In the genomic region with DNA sequence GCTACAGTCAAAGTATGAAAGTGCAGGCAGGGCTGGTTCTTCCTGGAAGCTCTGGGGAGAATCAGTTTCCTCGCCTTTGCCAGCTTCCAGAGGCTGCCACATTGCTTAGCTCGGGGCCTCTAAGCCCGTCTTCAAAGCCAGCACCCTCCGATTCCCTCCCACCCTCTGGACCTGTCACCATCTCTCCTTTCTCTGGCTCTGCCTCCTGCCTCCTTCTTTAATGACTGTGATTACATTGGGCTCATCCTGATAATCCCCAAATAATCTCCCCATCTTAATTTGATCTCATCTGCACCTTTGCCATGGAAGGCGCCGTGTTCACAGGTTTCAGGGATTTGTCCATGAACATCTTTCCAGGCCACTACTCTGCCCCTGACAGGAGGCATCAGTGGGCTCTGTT, we compare ENCODE assay signal across 28 cellular contexts. TPM values are rescaled to one million over a fixed set of nuclear protein-coding genes. Genes with fewer than 3 reads are reported as not detected.
DNase-seq lines count a peak whose midpoint lies in the region; ATAC-seq and TF ChIP-seq lines count a peak whose summit lies in the region.
"Had no signal": no experiment of that assay in that cellular context is flagged by ENCODE, and none has a peak within 500 bp of the region (broad histone marks: within the 10 kb centered on the region; RNA-seq: fewer than 3 reads in every experiment).

No MANE protein-coding gene starts in this region.

- no peaks in the 10 kb centered on the region for H3K27me3 Mint-ChIP-seq in activated CD8-positive, alpha-beta T cell treated with anti-CD3 and anti-CD28 coated beads, Interleukin-2, amount 10 ng/mL, durations not matched to agents 7 days and 5 days (ENCODE audit: low read depth)
- H3K27me3 Mint-ChIP-seq in activated CD8-positive, alpha-beta T cell treated with anti-CD3 and anti-CD28 coated beads for 36 hours: no peaks in the 10 kb centered on the region
- H3K27me3 Mint-ChIP-seq in brain: peaks cover 6% of the 10 kb centered on the region
- H3K27me3 Mint-ChIP-seq: CD4-positive, alpha-beta T cell had no signal

- H3K4me3 Mint-ChIP-seq in activated CD8-positive, alpha-beta T cell treated with anti-CD3 and anti-CD28 coated beads, Interleukin-2, amount 10 ng/mL, durations not matched to agents 7 days and 5 days: no peak overlapping the region
- H3K4me3 Mint-ChIP-seq in activated CD8-positive, alpha-beta T cell treated with anti-CD3 and anti-CD28 coated beads for 36 hours: no peak overlapping the region
- no peak overlapping the region for H3K4me3 Mint-ChIP-seq in brain
- H3K4me3 Mint-ChIP-seq: CD4-positive, alpha-beta T cell; HFFc6 had no signal

- no peaks in the 10 kb centered on the region for H3K36me3 ChIP-seq in osteoblast (ENCODE audit: insufficient read depth, low read length)
- H3K36me3 ChIP-seq in uterus: no peaks in the 10 kb centered on the region
- H3K36me3 ChIP-seq: HAP-1 had no signal

- no peak overlapping the region for H3K27ac ChIP-seq in osteoblast (ENCODE audit: low read depth, low read length)
- H3K27ac ChIP-seq in uterus: no peak overlapping the region

- H3K9me3 ChIP-seq in osteoblast (ENCODE audit: low read depth, low read length) (no peaks in the 10 kb centered on the region), uterus (no peaks in the 10 kb centered on the region)
- H3K9me3 ChIP-seq: BLaER1 treated with 17β-estradiol and CSF1 and Interleukin-3, amounts not matched to agents 10 nM and 100 nM; HAP-1 had no signal

- no peaks in the 10 kb centered on the region for H4K20me1 ChIP-seq in osteoblast (ENCODE audit: insufficient read depth, low read length)

- H3K4me3 ChIP-seq in osteoblast (ENCODE audit: insufficient read depth, low read length) (no peak overlapping the region), uterus (no peak overlapping the region)
- H3K4me3 ChIP-seq: BLaER1 treated with 17β-estradiol and CSF1 and Interleukin-3, amounts not matched to agents 10 nM and 100 nM; GM12878; HAP-1 had no signal

- CTCF ChIA-PET in activated CD8-positive, alpha-beta T cell treated with anti-CD3 and anti-CD28 coated beads, Interleukin-2, amount 10 ng/mL, durations not matched to agents 7 days and 5 days (lab: Charles Lee): no interaction called here
- CTCF ChIA-PET in activated CD8-positive, alpha-beta T cell treated with anti-CD3 and anti-CD28 coated beads for 36 hours (lab: Charles Lee): no interaction called here

- no peak for TF ChIP-seq CTCF in activated CD8-positive, alpha-beta T cell treated with anti-CD3 and anti-CD28 coated beads for 36 hours (IDR thresholded peaks at IDR 0.05)
- no peak for TF ChIP-seq CTCF in brain (conservative IDR thresholded peaks at IDR 0.05)
- no peak for TF ChIP-seq CTCF in osteoblast (IDR thresholded peaks at IDR 0.05; ENCODE audit: extremely low read depth, low read depth, low read length)
- no peak for TF ChIP-seq CTCF in uterus (IDR thresholded peaks at IDR 0.05)

- TF ChIP-seq POLR2A in uterus (IDR thresholded peaks at IDR 0.05): no peak

- peak overlapping the region; percentile 4 for H3K27ac Mint-ChIP-seq in activated CD8-positive, alpha-beta T cell treated with anti-CD3 and anti-CD28 coated beads, Interleukin-2, amount 10 ng/mL, durations not matched to agents 7 days and 5 days
- no peak overlapping the region for H3K27ac Mint-ChIP-seq in activated CD8-positive, alpha-beta T cell treated with anti-CD3 and anti-CD28 coated beads for 36 hours
- peak overlapping the region in 3 of 5 experiments; percentile 2 to 43 (median 13) for H3K27ac Mint-ChIP-seq in brain
- H3K27ac Mint-ChIP-seq: CD4-positive, alpha-beta T cell; HFFc6 had no signal

- no peak for DNase-seq in activated CD8-positive, alpha-beta T cell treated with anti-CD3 and anti-CD28 coated beads, Interleukin-2, amount 10 ng/mL, durations not matched to agents 7 days and 5 days
- no peak for DNase-seq in activated CD8-positive, alpha-beta T cell treated with anti-CD3 and anti-CD28 coated beads for 36 hours
- DNase-seq in osteoblast (ENCODE audit: insufficient read length, low spot score, missing footprints) (peak; percentile 14), hypothalamus (lab: John Stamatoyannopoulos, UW) (no peak), uterus (no peak), MV-4-11 (lab: John Stamatoyannopoulos, UW) (no peak)
- DNase-seq: CD4-positive, alpha-beta T cell; COR-L47; DMS 273 treated with DMSO at 0.1 percent for 48 hours; DMS79; EL; GDM1; GOT3; HFFc6; KBM-7; NCI-H1417; NCI-H1694; NCI-H2081; NCI-H2171; NCI-H226; NCI-H510A; NCI-H774; RPMI8226; SHP77 had no signal

- H3K4me1 Mint-ChIP-seq in activated CD8-positive, alpha-beta T cell treated with anti-CD3 and anti-CD28 coated beads, Interleukin-2, amount 10 ng/mL, durations not matched to agents 7 days and 5 days (ENCODE audit: low read depth): peaks cover 6% of the 10 kb centered on the region
- H3K4me1 Mint-ChIP-seq in activated CD8-positive, alpha-beta T cell treated with anti-CD3 and anti-CD28 coated beads for 36 hours (ENCODE audit: low read depth): no peaks in the 10 kb centered on the region
- H3K4me1 Mint-ChIP-seq in brain: peaks cover 20% of the 10 kb centered on the region

- ATAC-seq in activated CD8-positive, alpha-beta T cell treated with anti-CD3 and anti-CD28 coated beads, Interleukin-2, amount 10 ng/mL, durations not matched to agents 7 days and 5 days: no peak
- no peak for ATAC-seq in activated CD8-positive, alpha-beta T cell treated with anti-CD3 and anti-CD28 coated beads for 36 hours
- ATAC-seq: GM12878 had no signal

- POLR2A ChIA-PET in activated CD8-positive, alpha-beta T cell treated with anti-CD3 and anti-CD28 coated beads, Interleukin-2, amount 10 ng/mL, durations not matched to agents 7 days and 5 days (lab: Charles Lee): no interaction called here
- POLR2A ChIA-PET in activated CD8-positive, alpha-beta T cell treated with anti-CD3 and anti-CD28 coated beads for 36 hours (lab: Charles Lee): interaction anchor here (0.6 kb wide), 1 partner anchor 46 kb away, joined by 4 read pairs; no protein-coding TSS in a partner anchor

- H3K4me1 ChIP-seq in osteoblast (ENCODE audit: insufficient read depth, low read length) (peaks cover 13% of the 10 kb centered on the region), uterus (peaks cover 0 to 5% of the 10 kb centered on the region in 2 donors)
- H3K4me1 ChIP-seq: HAP-1 had no signal

- H3K9me3 Mint-ChIP-seq in activated CD8-positive, alpha-beta T cell treated with anti-CD3 and anti-CD28 coated beads, Interleukin-2, amount 10 ng/mL, durations not matched to agents 7 days and 5 days (ENCODE audit: insufficient read depth): no peaks in the 10 kb centered on the region
- H3K9me3 Mint-ChIP-seq in activated CD8-positive, alpha-beta T cell treated with anti-CD3 and anti-CD28 coated beads for 36 hours: no peaks in the 10 kb centered on the region
- H3K9me3 Mint-ChIP-seq in brain: no peaks in the 10 kb centered on the region
- H3K9me3 Mint-ChIP-seq: CD4-positive, alpha-beta T cell; HFFc6 had no signal

- no peak overlapping the region for H2AFZ ChIP-seq in osteoblast (ENCODE audit: low read length)

- H3K27me3 ChIP-seq in osteoblast (ENCODE audit: insufficient read depth, low read length) (no peaks in the 10 kb centered on the region), uterus (no peaks in the 10 kb centered on the region)
- H3K27me3 ChIP-seq: BLaER1 treated with 17β-estradiol and CSF1 and Interleukin-3, amounts not matched to agents 10 nM and 100 nM had no signal

- no peak overlapping the region for H3K4me2 ChIP-seq in osteoblast (ENCODE audit: insufficient read depth, low read length)
- H3K4me2 ChIP-seq: BLaER1 treated with 17β-estradiol and CSF1 and Interleukin-3, amounts not matched to agents 10 nM and 100 nM had no signal

- intact Hi-C loops in activated CD8-positive, alpha-beta T cell treated with anti-CD3 and anti-CD28 coated beads for 36 hours (cut with micrococcal nuclease): no loop called here
- intact Hi-C loops in uterus (cut with DNase I; ENCODE audit: low total_unique reads): no loop called here

- H3K36me3 Mint-ChIP-seq in activated CD8-positive, alpha-beta T cell treated with anti-CD3 and anti-CD28 coated beads, Interleukin-2, amount 10 ng/mL, durations not matched to agents 7 days and 5 days (ENCODE audit: low read depth): peaks cover 41% of the 10 kb centered on the region
- H3K36me3 Mint-ChIP-seq in activated CD8-positive, alpha-beta T cell treated with anti-CD3 and anti-CD28 coated beads for 36 hours (ENCODE audit: low read depth): peaks cover 30% of the 10 kb centered on the region
- no peaks in the 10 kb centered on the region for H3K36me3 Mint-ChIP-seq in brain

- no peaks in the 10 kb centered on the region for H3K79me2 ChIP-seq in osteoblast (ENCODE audit: insufficient read depth, low read length)

RNA-seq across cellular contexts. Expression of a gene that starts 42.5 kb away (rescaled TPM):
- 100 to 1,000 TPM; 275 to 287 TPM for total RNA-seq in activated CD8-positive, alpha-beta T cell treated with anti-CD3 and anti-CD28 coated beads, Interleukin-2, amount 10 ng/mL, durations not matched to agents 7 days and 5 days
- total RNA-seq in activated CD8-positive, alpha-beta T cell treated with anti-CD3 and anti-CD28 coated beads for 36 hours: 100 to 1,000 TPM; 318 to 319 TPM
- polyA plus RNA-seq in brain (ENCODE audit: insufficient read depth, low read depth, low replicate concordance): 66.6 TPM
- 12.7 and 13.6 TPM in 2 replicates for total RNA-seq in osteoblast
- total RNA-seq in uterus: 10 to 100 TPM; 15.9 to 60.6 (median 40.3) TPM

Comparison
In these comparisons a context has a peak if more than half of its experiments do, and no peak if none do; other contexts are left out.
1. RNA of a gene that starts 42.5 kb away (total RNA-seq): 318 to 319 TPM in activated CD8-positive, alpha-beta T cell treated with anti-CD3 and anti-CD28 coated beads for 36 hours and 275 to 287 TPM in activated CD8-positive, alpha-beta T cell treated with anti-CD3 and anti-CD28 coated beads, Interleukin-2, amount 10 ng/mL, durations not matched to agents 7 days and 5 days; 15.9 to 60.6 TPM in uterus and 12.7 to 13.6 TPM in osteoblast; every median in the first group is over 4 times any median in the second.